In the genomic region with DNA sequence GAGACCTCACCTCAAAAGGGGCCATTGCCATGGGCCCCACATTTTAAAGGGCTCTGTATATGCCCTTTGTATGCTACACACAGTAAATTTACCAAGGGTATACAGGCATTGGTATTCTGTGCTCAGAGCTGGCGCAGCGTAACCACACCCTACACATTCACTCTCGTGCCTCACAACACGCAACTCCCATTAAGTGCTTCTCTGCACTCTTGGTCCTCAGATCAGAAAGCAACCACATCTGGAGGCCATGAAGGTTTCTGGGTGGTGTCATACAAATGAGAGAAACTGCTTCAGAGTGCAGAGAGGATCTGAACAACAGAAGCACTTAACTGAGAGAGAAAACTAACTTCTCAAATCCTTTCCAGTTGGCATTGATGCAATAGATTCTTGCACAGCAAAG, we compare ENCODE assay signal across 19 cellular contexts. TPM values are rescaled to one million over a fixed set of nuclear protein-coding genes. Genes with fewer than 3 reads are reported as not detected.
A peak's percentile ranks its signal among the peaks of the same experiment; 100 is the strongest.
DNase-seq lines count a peak whose midpoint lies in the region; ATAC-seq and TF ChIP-seq lines count a peak whose summit lies in the region.
"Had no signal": no experiment of that assay in that cellular context is flagged by ENCODE, and none has a peak within 500 bp of the region (broad histone marks: within the 10 kb centered on the region; RNA-seq: fewer than 3 reads in every experiment).

No MANE protein-coding gene starts in this region.

- H3K27me3 ChIP-seq in thyroid gland, result no peaks in the 10 kb centered on the region
- no peaks in the 10 kb centered on the region for H3K27me3 ChIP-seq in mesendoderm (ENCODE audit: insufficient read depth, low read length, poor library complexity)
- H3K27me3 ChIP-seq: BLaER1 had no signal

- H3K4me3 ChIP-seq in thyroid gland (replicated peaks in 1 of 3) (no peak overlapping the region), mesendoderm (ENCODE audit: low read length) (no peak overlapping the region)
- H3K4me3 ChIP-seq: BLaER1, GM23338 had no signal

- H3K27me3 Mint-ChIP-seq in HFFc6 (ENCODE audit: insufficient read depth), result peaks cover 4% of the 10 kb centered on the region
- H3K27me3 Mint-ChIP-seq: CD4-positive, alpha-beta T cell; IgD-negative memory B cell had no signal

- H3K9me3 ChIP-seq in thyroid gland, result no peaks in the 10 kb centered on the region

- TF ChIP-seq CTCF in HFFc6 (IDR thresholded peaks at IDR 0.05), result no peak
- no peak for TF ChIP-seq CTCF in thyroid gland (IDR thresholded peaks at IDR 0.05)

- no peak overlapping the region for H3K9ac ChIP-seq in mesendoderm (ENCODE audit: low read length)
- H3K9ac ChIP-seq: BLaER1, KMS-11 had no signal

- no peak overlapping the region for H3K4me2 ChIP-seq in mesendoderm (ENCODE audit: low read length)
- H3K4me2 ChIP-seq: BLaER1, GM23338, KMS-11 had no signal

- H3K36me3 ChIP-seq in thyroid gland, result no peaks in the 10 kb centered on the region
- H3K36me3 ChIP-seq in mesendoderm (ENCODE audit: control insufficient read depth, insufficient read depth, low read length), result no peaks in the 10 kb centered on the region
- H3K36me3 ChIP-seq: BLaER1 had no signal

- H3K27ac ChIP-seq in thyroid gland, result peak overlapping the region; percentile 61 to 74 (median 68)
- no peak overlapping the region for H3K27ac ChIP-seq in mesendoderm (ENCODE audit: low read depth, low read length)
- H3K27ac ChIP-seq: 22Rv1, BLaER1, KMS-11 had no signal

- no peak for ATAC-seq in GM18519 (IDR thresholded peaks at IDR 0.05; ENCODE audit: low FRiP score, unreplicated experiment)
- ATAC-seq: GM23338, SK-N-SH treated with all-trans-retinoic acid at 6 μM for 48 hours had no signal

- H3K79me1 ChIP-seq in mesendoderm (ENCODE audit: low read length), result no peaks in the 10 kb centered on the region

- whole genome bisulfite sequencing in thyroid gland, 2 donors, result 81 to 85% methylated on average over 4 of the region's 4 CpGs
- no CpG with 5 or more reads among the region's 4 CpGs for WGBS in mesendoderm (ENCODE audit: extremely low coverage, insufficient coverage, low lambda C conversion rate)

- H3K36me3 Mint-ChIP-seq in HFFc6 (ENCODE audit: low read depth), result no peaks in the 10 kb centered on the region
- H3K36me3 Mint-ChIP-seq: IgD-negative memory B cell had no signal

- H3K9me3 Mint-ChIP-seq in HFFc6, result no peaks in the 10 kb centered on the region
- H3K9me3 Mint-ChIP-seq: CD4-positive, alpha-beta T cell; H9 had no signal

- no peak overlapping the region for H4K8ac ChIP-seq in mesendoderm (ENCODE audit: low read depth, low read length)

- H3K79me2 ChIP-seq in mesendoderm (ENCODE audit: control insufficient read depth, insufficient read depth, low read length), result no peaks in the 10 kb centered on the region

- peaks cover 6% of the 10 kb centered on the region; the same call in 1 of the 2 replicates for H3K4me1 Mint-ChIP-seq in HFFc6 (ENCODE audit: low read depth)
- H3K4me1 Mint-ChIP-seq: GM23338, H9, IgD-negative memory B cell had no signal

- H3K4me1 ChIP-seq in thyroid gland, result peaks cover 16 to 19% of the 10 kb centered on the region in 2 donors
- H3K4me1 ChIP-seq in mesendoderm (ENCODE audit: control insufficient read depth, low read depth, low read length), result no peaks in the 10 kb centered on the region
- H3K4me1 ChIP-seq: BLaER1 had no signal

- H3K23ac ChIP-seq in mesendoderm (ENCODE audit: low read length), result no peak overlapping the region

- intact Hi-C loops in thyroid gland (cut with DNase I), result no loop called here

- H3K4me3 Mint-ChIP-seq in HFFc6, result peak overlapping the region; percentile 49; the same call in 1 of the 2 replicates
- H3K4me3 Mint-ChIP-seq: CD4-positive, alpha-beta T cell; GM23338; H9 had no signal

- no peak for TF ChIP-seq POLR2A in thyroid gland (IDR thresholded peaks at IDR 0.05)

- no peak overlapping the region for H2BK15ac ChIP-seq in mesendoderm (replicated peaks; ENCODE audit: low read depth)

- H2BK120ac ChIP-seq in mesendoderm (ENCODE audit: low read depth, low read length), result no peak overlapping the region

- DNase-seq in DMS53 (lab: John Stamatoyannopoulos, UW) (peak; percentile 57), DMS53 treated with DMSO at 0.1 percent for 48 hours (lab: John Stamatoyannopoulos, UW; ENCODE audit: unreplicated experiment) (no peak), HFFc6 (no peak), fibroblast of gingiva (ENCODE audit: low read depth) (peak; percentile 26), thyroid gland (peak in 1 of 2 donors; percentile 7), mesendoderm (no peak), dermis blood vessel endothelial cell (no peak)
- DNase-seq: CD4-positive, alpha-beta T cell; H9; MM.1S; NCI-H1048; NCI-H1694 had no signal

- no peak overlapping the region for H2AK5ac ChIP-seq in mesendoderm (ENCODE audit: low read length)

- no peak overlapping the region for H3K4ac ChIP-seq in mesendoderm (ENCODE audit: low read depth, low read length)

- H2BK5ac ChIP-seq in mesendoderm (ENCODE audit: low read length), result no peak overlapping the region

- H4K5ac ChIP-seq in mesendoderm (ENCODE audit: low read length), result no peak overlapping the region

- H3K18ac ChIP-seq in mesendoderm (ENCODE audit: low read length), result no peak overlapping the region

- no peak overlapping the region for H3K56ac ChIP-seq in mesendoderm (ENCODE audit: low read length)

- no peak overlapping the region for H3K27ac Mint-ChIP-seq in HFFc6
- H3K27ac Mint-ChIP-seq: CD4-positive, alpha-beta T cell; GM23338; H9; IgD-negative memory B cell had no signal

RNA-seq across cellular contexts. Expression of a gene that starts 9.4 kb away (rescaled TPM):
- total RNA-seq in HFFc6 (2021; fragmentation: NEBNext Ultra II Directional; extraction: Animal tissue kit (Norgen Biotek cat#: 25700)), result 10 to 100 TPM; 31.5 to 34.0 (median 32.7) TPM
- total RNA-seq in thyroid gland (10 to 100 TPM; 23.0 to 36.8 (median 31.5) TPM), dermis blood vessel endothelial cell (33.4 and 39.0 TPM in 2 replicates)
- polyA plus RNA-seq in mesendoderm (2013, experiment 1 of 2), result 46.3 TPM
- 44.2 TPM for polyA plus RNA-seq in mesendoderm (2013, experiment 2 of 2)

Comparison
In these comparisons a context has a peak if more than half of its experiments do, and no peak if none do; other contexts are left out.
1. DNase-seq: peak in DMS53 (single experiment) and fibroblast of gingiva (single experiment); none in DMS53 treated with DMSO at 0.1 percent for 48 hours (single experiment), HFFc6 (single experiment), mesendoderm (single experiment) and dermis blood vessel endothelial cell (single experiment).